Comparison of ENCODE assay signal across 21 cellular contexts in the genomic region with DNA sequence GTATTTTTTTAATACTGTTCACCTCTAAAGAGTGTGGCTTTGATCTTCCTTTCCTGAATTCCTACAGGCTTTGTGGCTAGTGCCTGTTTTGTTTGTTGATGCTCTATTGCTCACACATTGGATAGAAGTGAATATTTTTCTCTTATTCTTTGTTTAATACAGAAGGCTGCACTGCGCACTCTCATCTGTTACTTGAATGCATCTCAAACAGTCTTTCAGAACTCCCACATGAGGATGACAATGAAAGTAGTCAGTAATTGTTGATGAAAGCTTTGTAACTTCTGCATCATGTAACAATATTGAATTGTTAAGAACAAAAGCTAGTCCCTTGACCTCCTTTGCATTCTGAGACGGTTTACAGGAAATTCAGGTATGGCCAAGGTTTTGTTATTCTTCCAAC.
"Had no signal": no experiment of that assay in that cellular context is flagged by ENCODE, and none has a peak within 500 bp of the region (broad histone marks: within the 10 kb centered on the region; RNA-seq: fewer than 3 reads in every experiment).

No MANE protein-coding gene starts in this region.

- ATAC-seq: foreskin keratinocyte, left cardiac atrium, lower lobe of right lung, right cardiac atrium had no signal

- H3K4me3 Mint-ChIP-seq: endodermal cell, naive B cell, nephron had no signal

- H3K27ac Mint-ChIP-seq: endodermal cell, naive B cell had no signal

- H3K9me3 Mint-ChIP-seq: endodermal cell, naive B cell, nephron had no signal

- H3K36me3 Mint-ChIP-seq: naive B cell had no signal

- FAIRE-seq: endothelial cell of umbilical vein, keratinocyte had no signal

- H3K27me3 Mint-ChIP-seq: naive B cell had no signal

- H3K4me1 Mint-ChIP-seq: endodermal cell, naive B cell had no signal

- DNase-seq: effector CD4-positive, alpha-beta T cell; endodermal cell; erythroblast; foreskin keratinocyte; left cardiac atrium; left ventricle myocardium inferior; lower lobe of right lung; mesenchymal stem cell; naive B cell; posterior cingulate gyrus; right cardiac atrium; small intestine; stimulated activated CD4-positive, alpha-beta T cell treated with anti-CD3 and anti-CD28 coated beads, Interleukin-12 subunit alpha, Interleukin-12 subunit beta, amount 100 ng/mL, for 4 hours; stimulated activated CD4-positive, alpha-beta T cell treated with anti-CD3 and anti-CD28 coated beads, Interleukin-2, amount 100 ng/mL, for 48 hours; stimulated activated naive CD4-positive, alpha-beta T cell treated with Interleukin-2 at 50 U/mL for 16 hours; tibial artery; upper lobe of left lung; uterus had no signal
